Comparison of ENCODE assay signal across 1 cellular context in the genomic region with DNA sequence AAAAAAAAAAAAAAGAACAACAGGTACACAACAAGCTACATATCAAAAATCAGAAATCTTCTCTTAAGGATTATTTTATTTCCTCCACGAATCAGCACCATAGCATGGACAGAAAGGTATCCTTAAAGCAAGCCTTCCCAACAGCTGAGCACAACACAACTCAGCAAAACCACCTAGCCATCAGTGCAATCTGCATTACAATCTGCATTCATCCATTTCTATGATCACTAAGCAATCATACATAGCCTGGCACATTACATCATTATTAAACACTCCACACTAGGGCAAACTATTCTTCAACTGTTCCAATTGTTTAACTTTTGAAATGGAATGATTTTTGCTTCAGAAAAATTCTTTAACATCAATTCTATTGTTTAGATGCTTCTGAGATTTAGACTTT.
TF ChIP-seq lines count a peak whose summit lies in the region.

No MANE protein-coding gene starts in this region.

TF ChIP-seq in IMR-90, 13 proteins besides CTCF, POLR2A, EP300 and RAD21:
- TF ChIP-seq NFE2L2 (IDR thresholded peaks at IDR 0.05; ENCODE audit: low read depth, low read length) (no peak), FOS (IDR thresholded peaks at IDR 0.05; ENCODE audit: low read depth, low read length) (no peak), SMC3 (IDR thresholded peaks at IDR 0.05; ENCODE audit: low read depth, low read length) (no peak), RCOR1 (IDR thresholded peaks at IDR 0.05; ENCODE audit: insufficient replicate concordance, low read length) (no peak), BHLHE40 (IDR thresholded peaks at IDR 0.05; ENCODE audit: low read depth, low read length) (no peak), MXI1 (IDR thresholded peaks at IDR 0.05; ENCODE audit: borderline replicate concordance, low read depth, low read length) (no peak), CHD1 (IDR thresholded peaks at IDR 0.05; ENCODE audit: low read depth, low read length) (no peak), MAFK (IDR thresholded peaks at IDR 0.05; ENCODE audit: low read depth, low read length) (no peak), RFX5 (IDR thresholded peaks at IDR 0.05; ENCODE audit: low read depth, low read length) (no peak), CEBPB (IDR thresholded peaks at IDR 0.05; ENCODE audit: low read depth, low read length) (no peak), MAZ (IDR thresholded peaks at IDR 0.05; ENCODE audit: borderline replicate concordance, low read depth, low read length) (no peak)
- TF ChIP-seq, protein P1, sequence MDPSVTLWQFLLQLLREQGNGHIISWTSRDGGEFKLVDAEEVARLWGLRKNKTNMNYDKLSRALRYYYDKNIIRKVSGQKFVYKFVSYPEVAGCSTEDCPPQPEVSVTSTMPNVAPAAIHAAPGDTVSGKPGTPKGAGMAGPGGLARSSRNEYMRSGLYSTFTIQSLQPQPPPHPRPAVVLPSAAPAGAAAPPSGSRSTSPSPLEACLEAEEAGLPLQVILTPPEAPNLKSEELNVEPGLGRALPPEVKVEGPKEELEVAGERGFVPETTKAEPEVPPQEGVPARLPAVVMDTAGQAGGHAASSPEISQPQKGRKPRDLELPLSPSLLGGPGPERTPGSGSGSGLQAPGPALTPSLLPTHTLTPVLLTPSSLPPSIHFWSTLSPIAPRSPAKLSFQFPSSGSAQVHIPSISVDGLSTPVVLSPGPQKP (IDR thresholded peaks at IDR 0.05; ENCODE audit: borderline replicate concordance, low read depth, low read length), result no peak
- TF ChIP-seq, protein P2, sequence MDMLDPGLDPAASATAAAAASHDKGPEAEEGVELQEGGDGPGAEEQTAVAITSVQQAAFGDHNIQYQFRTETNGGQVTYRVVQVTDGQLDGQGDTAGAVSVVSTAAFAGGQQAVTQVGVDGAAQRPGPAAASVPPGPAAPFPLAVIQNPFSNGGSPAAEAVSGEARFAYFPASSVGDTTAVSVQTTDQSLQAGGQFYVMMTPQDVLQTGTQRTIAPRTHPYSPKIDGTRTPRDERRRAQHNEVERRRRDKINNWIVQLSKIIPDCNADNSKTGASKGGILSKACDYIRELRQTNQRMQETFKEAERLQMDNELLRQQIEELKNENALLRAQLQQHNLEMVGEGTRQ (IDR thresholded peaks at IDR 0.05; ENCODE audit: low read depth, low read length), result no peak
TF ChIP-seq in IMR-90: peak in this region for 0.
